8 cellular contexts compared by ENCODE assay signal in the genomic region with DNA sequence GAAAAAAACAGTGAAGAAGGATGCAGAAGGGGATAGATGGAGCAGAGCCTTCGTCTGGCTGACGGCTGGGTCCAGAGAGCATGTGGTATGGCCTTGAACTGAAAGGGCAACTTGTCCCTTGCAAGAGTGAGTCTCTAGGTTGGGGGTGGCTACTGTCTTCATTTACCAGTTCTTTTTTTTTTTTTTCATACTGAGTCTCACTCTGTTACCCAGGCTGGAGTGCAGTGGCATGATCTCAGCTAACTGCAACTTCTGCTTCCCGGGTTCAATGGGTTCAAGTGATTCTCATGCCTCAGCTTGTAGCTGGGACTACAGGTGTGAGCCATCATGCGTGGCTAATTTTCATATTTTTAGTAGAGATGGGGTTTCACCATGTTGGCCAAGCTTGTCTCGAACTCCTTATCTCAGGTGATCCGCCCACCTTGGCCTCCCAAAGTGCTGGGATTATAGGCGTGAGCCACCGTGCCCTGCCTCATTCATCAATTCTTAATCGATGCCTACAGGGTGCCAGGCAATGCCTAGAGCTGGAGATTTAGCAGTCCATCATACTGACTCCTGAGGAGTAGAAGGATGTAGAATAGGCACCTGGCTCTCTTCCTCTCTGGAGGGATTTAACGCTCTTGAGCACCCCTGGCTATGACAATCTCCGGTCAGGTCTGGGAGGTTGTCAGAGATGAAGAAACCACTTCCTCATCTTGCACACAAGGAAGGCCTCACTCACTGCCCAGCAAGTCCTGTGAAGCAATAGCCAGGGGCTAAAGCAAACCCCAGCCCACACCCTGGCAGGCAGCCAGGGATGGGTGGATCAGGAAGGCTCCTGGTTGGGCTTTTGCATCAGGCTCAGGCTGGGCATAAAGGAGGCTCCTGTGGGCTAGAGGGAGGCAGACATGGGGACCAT. TPM values are rescaled to one million over a fixed set of nuclear protein-coding genes. Genes with fewer than 3 reads are reported as not detected.
DNase-seq lines count a peak whose midpoint lies in the region; ATAC-seq and TF ChIP-seq lines count a peak whose summit lies in the region.

A gene with protein sequence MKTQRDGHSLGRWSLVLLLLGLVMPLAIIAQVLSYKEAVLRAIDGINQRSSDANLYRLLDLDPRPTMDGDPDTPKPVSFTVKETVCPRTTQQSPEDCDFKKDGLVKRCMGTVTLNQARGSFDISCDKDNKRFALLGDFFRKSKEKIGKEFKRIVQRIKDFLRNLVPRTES (plus strand): TSS at position 880 of the 898 bp plus-strand sequence. CDS start 17 bp downstream, at position 897.

- no peaks in the 10 kb centered on the region for H3K4me1 ChIP-seq in naive thymus-derived CD4-positive, alpha-beta T cell (ENCODE audit: control insufficient read depth in 2 of 2, insufficient read depth in 2 of 2, low read length in 2 of 2)

- H3K27me3 ChIP-seq in naive thymus-derived CD4-positive, alpha-beta T cell (ENCODE audit: control insufficient read depth in 2 of 2, insufficient read depth in 2 of 2, low read length in 2 of 2) = no peaks in the 10 kb centered on the region

- H3K4me1 Mint-ChIP-seq in naive thymus-derived CD4-positive, alpha-beta T cell = peaks cover 4 to 9% (median 6%) of the 10 kb centered on the region in 7 donors
- H3K4me1 Mint-ChIP-seq in naive thymus-derived CD8-positive, alpha-beta T cell = peaks cover 6 to 37% (median 14%) of the 10 kb centered on the region in 4 donors

- no peak within 1 kb of the TSS for H3K27ac ChIP-seq in naive thymus-derived CD4-positive, alpha-beta T cell (ENCODE audit: low read depth, low read length)

- H3K36me3 Mint-ChIP-seq in naive thymus-derived CD4-positive, alpha-beta T cell = no peaks in the 10 kb centered on the region
- no peaks in the 10 kb centered on the region for H3K36me3 Mint-ChIP-seq in naive thymus-derived CD8-positive, alpha-beta T cell

- ATAC-seq in GM21528 (IDR thresholded peaks at IDR 0.05; ENCODE audit: low FRiP score, unreplicated experiment) (peak; percentile 49), GM19455 (IDR thresholded peaks at IDR 0.05; ENCODE audit: unreplicated experiment) (no peak), HG03139 (IDR thresholded peaks at IDR 0.05; ENCODE audit: unreplicated experiment) (no peak)
- peak; percentile 89 for ATAC-seq in naive thymus-derived CD4-positive, alpha-beta T cell
- ATAC-seq in naive thymus-derived CD8-positive, alpha-beta T cell = no peak

- H3K9me3 Mint-ChIP-seq in naive thymus-derived CD4-positive, alpha-beta T cell = peaks cover 0 to 2% (median 0%) of the 10 kb centered on the region in 11 donors
- no peaks in the 10 kb centered on the region for H3K9me3 Mint-ChIP-seq in naive thymus-derived CD8-positive, alpha-beta T cell

- intact Hi-C loops in naive thymus-derived CD4-positive, alpha-beta T cell (cut with micrococcal nuclease) = no loop called here

- no peak within 1 kb of the TSS for H3K4me3 Mint-ChIP-seq in naive thymus-derived CD4-positive, alpha-beta T cell
- H3K4me3 Mint-ChIP-seq in naive thymus-derived CD8-positive, alpha-beta T cell = no peak within 1 kb of the TSS

- DNase-seq in EH (ENCODE audit: low read depth) (peak; percentile 64), MV-4-11 (lab: John Stamatoyannopoulos, UW) (peak; percentile 99), choroid plexus epithelial cell (ENCODE audit: low read depth) (peak; percentile 66)
- DNase-seq in naive thymus-derived CD4-positive, alpha-beta T cell = peak in 1 of 9 donors; percentile 36
- DNase-seq in naive thymus-derived CD8-positive, alpha-beta T cell = no peak

- POLR2A ChIA-PET in naive thymus-derived CD4-positive, alpha-beta T cell (lab: Charles Lee) = no interaction called here
- POLR2A ChIA-PET in naive thymus-derived CD8-positive, alpha-beta T cell (lab: Charles Lee) = no interaction called here

- H3K4me3 ChIP-seq in choroid plexus epithelial cell (ENCODE audit: low read depth, low read length) = no peak within 1 kb of the TSS
- no peak within 1 kb of the TSS for H3K4me3 ChIP-seq in naive thymus-derived CD4-positive, alpha-beta T cell (ENCODE audit: low read length)

- no peaks in the 10 kb centered on the region for H3K36me3 ChIP-seq in naive thymus-derived CD4-positive, alpha-beta T cell (ENCODE audit: control insufficient read depth in 2 of 3, insufficient read depth in 3 of 3, low read length in 3 of 3)

- no peak within 1 kb of the TSS for H3K27ac Mint-ChIP-seq in naive thymus-derived CD4-positive, alpha-beta T cell
- H3K27ac Mint-ChIP-seq in naive thymus-derived CD8-positive, alpha-beta T cell = peak within 1 kb of the TSS in 2 of 10 donors; percentile 33 to 63

- H3K9me3 ChIP-seq in naive thymus-derived CD4-positive, alpha-beta T cell (ENCODE audit: control insufficient read depth in 2 of 3, low read length in 3 of 3) = no peaks in the 10 kb centered on the region

- CTCF ChIA-PET in naive thymus-derived CD4-positive, alpha-beta T cell (lab: Charles Lee) = no interaction called here

- TF ChIP-seq CTCF in choroid plexus epithelial cell (conservative IDR thresholded peaks at IDR 0.05; ENCODE audit: low read depth, low read length) = no peak

- peaks cover 0 to 13% (median 4%) of the 10 kb centered on the region in 5 donors for H3K27me3 Mint-ChIP-seq in naive thymus-derived CD4-positive, alpha-beta T cell
- no peaks in the 10 kb centered on the region for H3K27me3 Mint-ChIP-seq in naive thymus-derived CD8-positive, alpha-beta T cell

RNA-seq across cellular contexts. Expression of the gene that starts here (rescaled TPM):
- under 1 TPM in 1 of 5 experiments, not detected in 4; 0.54 TPM for total RNA-seq in naive thymus-derived CD4-positive, alpha-beta T cell
- polyA plus RNA-seq in naive thymus-derived CD4-positive, alpha-beta T cell = not detected
- not detected for total RNA-seq in naive thymus-derived CD8-positive, alpha-beta T cell
- polyA plus RNA-seq in naive thymus-derived CD8-positive, alpha-beta T cell = not detected

Comparison
In these comparisons a context has a peak if more than half of its experiments do, and no peak if none do; other contexts are left out.
1. Peak in ATAC-seq in naive thymus-derived CD4-positive, alpha-beta T cell; RNA of the gene not detected or under 1 TPM.
2. DNase-seq: peak in EH (single experiment), MV-4-11 (single experiment) and choroid plexus epithelial cell (single experiment); none in naive thymus-derived CD8-positive, alpha-beta T cell (0 of 10).